In genomic region chr15:62241135-62241770, GRCh38 we compare ENCODE assay signal across 10 cellular contexts.
DNase-seq lines count a peak whose midpoint lies in the region; ATAC-seq, FAIRE-seq and TF ChIP-seq lines count a peak whose summit lies in the region.
"Had no signal": no experiment of that assay in that cellular context is flagged by ENCODE, and none has a peak within 500 bp of the region (broad histone marks: within the 10 kb centered on the region; RNA-seq: fewer than 3 reads in every experiment).

No MANE protein-coding gene starts in this region.

- no peaks in the 10 kb centered on the region for H3K79me2 ChIP-seq in K562 (ENCODE audit: control insufficient read depth, insufficient read depth, low read length)

- H3K4me3 Mint-ChIP-seq in activated CD8-positive, alpha-beta T cell treated with anti-CD3 and anti-CD28 coated beads, Interleukin-2, amount 10 ng/mL, durations not matched to agents 7 days and 5 days = no peak overlapping the region

- ATAC-seq in K562 (peak; percentile 80), GM18498 (IDR thresholded peaks at IDR 0.05; ENCODE audit: unreplicated experiment) (no peak), HG03439 (IDR thresholded peaks at IDR 0.05; ENCODE audit: unreplicated experiment) (no peak)
- ATAC-seq in activated CD8-positive, alpha-beta T cell treated with anti-CD3 and anti-CD28 coated beads, Interleukin-2, amount 10 ng/mL, durations not matched to agents 7 days and 5 days = no peak

- H3K4me2 ChIP-seq in K562 (ENCODE audit: insufficient read depth, low read length) = no peak overlapping the region

- no peaks in the 10 kb centered on the region for H3K9me3 ChIP-seq in K562 (replicated peaks; ENCODE audit: control insufficient read depth, insufficient read depth, low read depth, low read length)
- H3K9me3 ChIP-seq: neutrophil had no signal

- no peak overlapping the region for H3K27ac Mint-ChIP-seq in activated CD8-positive, alpha-beta T cell treated with anti-CD3 and anti-CD28 coated beads, Interleukin-2, amount 10 ng/mL, durations not matched to agents 7 days and 5 days

- in situ Hi-C loops in KBM-7 (cut with MboI; ENCODE audit: low pct_unique_long_range_greater_than_20kb, low sequenced_read_pairs) (no loop called here), K562 (cut with MboI) (no loop called here)

- H3K27me3 Mint-ChIP-seq in activated CD8-positive, alpha-beta T cell treated with anti-CD3 and anti-CD28 coated beads, Interleukin-2, amount 10 ng/mL, durations not matched to agents 7 days and 5 days (ENCODE audit: low read depth) = peaks cover 3% of the 10 kb centered on the region

- no TSS peak for BruUV-seq in K562 (replicated peaks; lab: Mats Ljungman, UMichigan)

- no peak overlapping the region for H3K9ac ChIP-seq in K562 (ENCODE audit: insufficient read depth in 1 of 2, low read depth in 2 of 2, low read length in 2 of 2)

- no peak for TF ChIP-seq EP300 in K562 (IDR thresholded peaks at IDR 0.05; ENCODE audit: low read length)

- no peak for FAIRE-seq in K562 (lab: Jason Lieb, UNC)

- intact Hi-C loops in K562 (cut with micrococcal nuclease) = loop anchor here (10.0 kb wide), 1 partner anchor 156 kb away; no protein-coding TSS in a partner anchor

- no peak overlapping the region for H3K27ac ChIP-seq in K562 (ENCODE audit: extremely low read depth, low read depth, low read length)
- H3K27ac ChIP-seq: neutrophil had no signal

- no peaks in the 10 kb centered on the region for H3K4me1 ChIP-seq in K562 (replicated peaks in 1 of 2; ENCODE audit: control insufficient read depth in 2 of 2, insufficient read depth in 2 of 2, low read length in 2 of 2)

- WGBS in K562 (ENCODE audit: insufficient coverage, low coverage, missing lambda C conversion rate) = 0% methylated on average over 3 of the region's 5 CpGs

- DNase-seq in EH (ENCODE audit: low read depth) = peak; percentile 32
- DNase-seq in KBM-7 = peak; percentile 21
- DNase-seq in K562 (ENCODE audit: extremely low read depth in 1 of 4, low spot score in 3 of 4) = peak in 1 of 4 experiments; percentile 16
- DNase-seq in myocyte (ENCODE audit: low read depth) = peak; percentile 25
- no peak for DNase-seq in activated CD8-positive, alpha-beta T cell treated with anti-CD3 and anti-CD28 coated beads, Interleukin-2, amount 10 ng/mL, durations not matched to agents 7 days and 5 days
- no peak for DNase-seq in mesenteric fat pad (ENCODE audit: low spot score)
- DNase-seq: T1000 had no signal

- H3K9me1 ChIP-seq in K562 (ENCODE audit: control insufficient read depth, insufficient read depth, low read length) = no peaks in the 10 kb centered on the region

- no peak overlapping the region for H2AFZ ChIP-seq in K562 (ENCODE audit: low read depth, low read length)

- TF ChIP-seq RAD21 in K562 (CRISPR knock-in tag; conservative IDR thresholded peaks at IDR 0.05 in 1 of 2, IDR thresholded peaks at IDR 0.05 in 1 of 2) = no peak

- TF ChIP-seq POLR2A in K562 (conservative IDR thresholded peaks at IDR 0.05) = no peak

- no peak overlapping the region for H3K4me3 ChIP-seq in K562

- CTCF ChIA-PET in K562 (lab: Yijun Ruan, JAX; ENCODE audit: low intra/inter-chr PET ratio) = no interaction called here
- CTCF ChIA-PET in activated CD8-positive, alpha-beta T cell treated with anti-CD3 and anti-CD28 coated beads, Interleukin-2, amount 10 ng/mL, durations not matched to agents 7 days and 5 days (lab: Charles Lee) = no interaction called here

- no peaks in the 10 kb centered on the region for H3K36me3 Mint-ChIP-seq in activated CD8-positive, alpha-beta T cell treated with anti-CD3 and anti-CD28 coated beads, Interleukin-2, amount 10 ng/mL, durations not matched to agents 7 days and 5 days (ENCODE audit: low read depth)

- H3K27me3 ChIP-seq in K562 (ENCODE audit: control insufficient read depth in 2 of 2, insufficient read depth in 2 of 2, low read length in 2 of 2) = peaks cover 0 to 8% of the 10 kb centered on the region in 2 experiments; a peak in 1 of 5 replicates
- H3K27me3 ChIP-seq: neutrophil had no signal

- no peaks in the 10 kb centered on the region for H3K36me3 ChIP-seq in K562 (ENCODE audit: control insufficient read depth, insufficient read depth, low read length)
- H3K36me3 ChIP-seq: neutrophil had no signal

- no peaks in the 10 kb centered on the region for H3K9me3 Mint-ChIP-seq in activated CD8-positive, alpha-beta T cell treated with anti-CD3 and anti-CD28 coated beads, Interleukin-2, amount 10 ng/mL, durations not matched to agents 7 days and 5 days (ENCODE audit: insufficient read depth)

- POLR2A ChIA-PET in K562 (lab: Yijun Ruan, JAX) = interaction anchor here (0.8 to 1.3 kb wide), 4 partner anchors 13 to 501 kb away, joined by 3 read pairs; no protein-coding TSS in a partner anchor
- POLR2A ChIA-PET in activated CD8-positive, alpha-beta T cell treated with anti-CD3 and anti-CD28 coated beads, Interleukin-2, amount 10 ng/mL, durations not matched to agents 7 days and 5 days (lab: Charles Lee) = no interaction called here

- H4K20me1 ChIP-seq in K562 (replicated peaks; ENCODE audit: control insufficient read depth, insufficient read depth, low read length) = no peaks in the 10 kb centered on the region

- peak; percentile 35 to 57 (median 37); a peak in 5 of 6 replicates for TF ChIP-seq CTCF in K562 (IDR thresholded peaks at IDR 0.05 in 2 of 3, conservative IDR thresholded peaks at IDR 0.05 in 1 of 3; ENCODE audit: insufficient read depth in 2 of 3, low read depth in 1 of 3, low read length in 3 of 3)

- H3K4me1 Mint-ChIP-seq in activated CD8-positive, alpha-beta T cell treated with anti-CD3 and anti-CD28 coated beads, Interleukin-2, amount 10 ng/mL, durations not matched to agents 7 days and 5 days (ENCODE audit: low read depth) = no peaks in the 10 kb centered on the region

TF ChIP-seq in K562, 482 proteins besides CTCF, POLR2A, EP300 and RAD21:
- TF ChIP-seq HNRNPL (IDR thresholded peaks at IDR 0.05; ENCODE audit: low read depth, low read length) = no peak
- TF ChIP-seq TAL1 (IDR thresholded peaks at IDR 0.05) = no peak
- TF ChIP-seq ZNF311 (CRISPR knock-in tag; IDR thresholded peaks at IDR 0.05) = no peak
- TF ChIP-seq JUND (IDR thresholded peaks at IDR 0.05; ENCODE audit: borderline replicate concordance, low read depth, low read length) = no peak
- no peak for TF ChIP-seq JUND (tag; IDR thresholded peaks at IDR 0.05; ENCODE audit: borderline replicate concordance, low read depth, low read length)
- no peak for TF ChIP-seq ATF3 (IDR thresholded peaks at IDR 0.05)
- no peak for TF ChIP-seq ATF3 (CRISPR knock-in tag; conservative IDR thresholded peaks at IDR 0.05)
- TF ChIP-seq ZNF384 (IDR thresholded peaks at IDR 0.05; ENCODE audit: low read depth, low read length) = no peak
- TF ChIP-seq ZBTB12 (CRISPR knock-in tag; IDR thresholded peaks at IDR 0.05) = no peak
- TF ChIP-seq ZNF717 (CRISPR knock-in tag; IDR thresholded peaks at IDR 0.05) = no peak
- TF ChIP-seq SMARCA4 (IDR thresholded peaks at IDR 0.05) = no peak
- TF ChIP-seq ZC3H4 (CRISPR knock-in tag; IDR thresholded peaks at IDR 0.05; ENCODE audit: borderline replicate concordance) = no peak

Comparison
In these comparisons a context has a peak if more than half of its experiments do, and no peak if none do; other contexts are left out.
1. DNase-seq: peak in EH (single experiment), KBM-7 (single experiment) and myocyte (single experiment); none in activated CD8-positive, alpha-beta T cell treated with anti-CD3 and anti-CD28 coated beads, Interleukin-2, amount 10 ng/mL, durations not matched to agents 7 days and 5 days (single experiment) and mesenteric fat pad (single experiment).